Comparison of ENCODE assay signal across 6 cellular contexts in the genomic region with DNA sequence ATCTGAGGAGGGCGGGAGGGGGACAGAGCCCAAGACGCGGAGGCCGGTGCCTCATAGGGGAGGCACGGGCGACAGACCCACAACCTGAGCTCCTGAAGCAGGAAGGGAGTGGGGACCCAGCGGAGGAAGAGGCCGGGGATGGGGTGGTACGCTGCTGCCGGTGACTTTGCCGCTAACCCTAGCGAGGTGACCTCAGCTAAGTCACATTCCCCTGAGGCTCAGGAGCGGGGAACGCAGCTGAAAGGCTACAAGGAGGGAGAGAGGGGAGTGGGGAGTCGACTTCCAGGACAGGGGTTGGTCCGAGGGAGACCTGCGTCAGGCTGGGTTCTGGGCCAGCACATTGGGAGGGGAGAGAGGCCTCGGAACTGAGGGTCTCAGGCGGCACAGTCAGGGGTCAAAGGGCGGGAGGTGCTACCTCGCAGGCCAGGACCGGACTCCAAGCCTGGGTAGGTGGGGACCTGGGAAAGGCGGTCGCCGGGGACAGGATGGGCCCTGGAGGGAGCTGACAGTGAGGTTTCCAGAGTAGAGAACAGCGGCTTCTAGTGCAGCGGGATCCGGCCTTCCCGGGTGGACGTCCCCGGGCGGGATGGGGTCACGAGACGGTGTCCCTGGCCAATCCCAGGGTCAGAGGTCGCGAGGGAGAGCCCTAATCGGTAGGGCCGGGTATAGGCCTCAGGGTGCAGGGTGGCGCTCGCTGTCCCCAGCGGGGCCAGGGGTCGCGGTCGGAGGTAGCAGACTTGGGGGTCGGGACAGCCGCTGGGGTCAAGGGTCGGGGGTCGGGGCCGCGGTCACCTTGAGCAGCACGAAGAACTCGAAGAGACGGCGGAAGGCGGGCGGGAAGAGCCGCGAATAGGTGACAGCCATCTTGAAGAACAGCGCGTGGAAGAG. TPM values are rescaled to one million over a fixed set of nuclear protein-coding genes. Genes with fewer than 3 reads are reported as not detected.
DNase-seq lines count a peak whose midpoint lies in the region; ATAC-seq lines count a peak whose summit lies in the region.

No MANE protein-coding gene starts in this region.

- no peaks in the 10 kb centered on the region for H3K9me3 Mint-ChIP-seq in activated T-cell treated with anti-CD3 and anti-CD28 coated beads, Interleukin-2, amount 50 U/mL, for 72 hours
- H3K9me3 Mint-ChIP-seq in memory B cell, result no peaks in the 10 kb centered on the region

- ATAC-seq in GM21723 (IDR thresholded peaks at IDR 0.05; ENCODE audit: unreplicated experiment) (peak; percentile 5), memory B cell (ENCODE audit: low read depth) (no peak), HG03342 (IDR thresholded peaks at IDR 0.05; ENCODE audit: unreplicated experiment) (no peak)
- ATAC-seq in activated T-cell treated with anti-CD3 and anti-CD28 coated beads, Interleukin-2, amount 50 U/mL, for 72 hours (replicated peaks in 1 of 2), result no peak

- peak overlapping the region; percentile 93 to 95 for H3K4me3 Mint-ChIP-seq in activated T-cell treated with anti-CD3 and anti-CD28 coated beads, Interleukin-2, amount 50 U/mL, for 72 hours
- H3K4me3 Mint-ChIP-seq in memory B cell, result peak overlapping the region; percentile 96

- peak overlapping the region; percentile 91 for H3K27ac Mint-ChIP-seq in activated T-cell treated with anti-CD3 and anti-CD28 coated beads, Interleukin-2, amount 50 U/mL, for 72 hours
- H3K27ac Mint-ChIP-seq in memory B cell, result peak overlapping the region; percentile 100

- H3K36me3 Mint-ChIP-seq in activated T-cell treated with anti-CD3 and anti-CD28 coated beads, Interleukin-2, amount 50 U/mL, for 72 hours (ENCODE audit: insufficient read depth in 2 of 2), result peaks cover 0 to 10% of the 10 kb centered on the region in 2 donors
- H3K36me3 Mint-ChIP-seq in memory B cell, result peaks cover 3% of the 10 kb centered on the region

- DNase-seq in activated T-cell treated with anti-CD3 and anti-CD28 coated beads, Interleukin-2, amount 50 U/mL, for 72 hours, result no peak
- DNase-seq in memory B cell (ENCODE audit: low spot score in 2 of 2), result no peak
- DNase-seq in NCI-H2029 (lab: John Stamatoyannopoulos, UW), result no peak
- DNase-seq in NCI-H1048 (lab: John Stamatoyannopoulos, UW), result no peak

- no peaks in the 10 kb centered on the region for H3K27me3 Mint-ChIP-seq in activated T-cell treated with anti-CD3 and anti-CD28 coated beads, Interleukin-2, amount 50 U/mL, for 72 hours (ENCODE audit: low read depth)
- H3K27me3 Mint-ChIP-seq in memory B cell, result no peaks in the 10 kb centered on the region

- peaks cover 45% of the 10 kb centered on the region for H3K4me1 Mint-ChIP-seq in activated T-cell treated with anti-CD3 and anti-CD28 coated beads, Interleukin-2, amount 50 U/mL, for 72 hours (ENCODE audit: low read depth)
- H3K4me1 Mint-ChIP-seq in memory B cell, result peaks cover 32% of the 10 kb centered on the region

RNA-seq across cellular contexts. Expression of a gene that starts 0.7 kb away (rescaled TPM):
- total RNA-seq in activated T-cell treated with anti-CD3 and anti-CD28 coated beads, Interleukin-2, amount 50 U/mL, for 72 hours, result 100 to 1,000 TPM; 125 to 127 TPM

RNA-seq across cellular contexts. Expression of a gene that starts 1.1 kb away (rescaled TPM):
- not detected for total RNA-seq in activated T-cell treated with anti-CD3 and anti-CD28 coated beads, Interleukin-2, amount 50 U/mL, for 72 hours

RNA-seq across cellular contexts. Expression of a gene that starts 6.2 kb away (rescaled TPM):
- 100 to 1,000 TPM in 1 of 2 donors, 10 to 100 TPM in 1; 98.9 to 124 TPM for total RNA-seq in activated T-cell treated with anti-CD3 and anti-CD28 coated beads, Interleukin-2, amount 50 U/mL, for 72 hours

RNA-seq across cellular contexts. Expression of a gene that starts 19.7 kb away (rescaled TPM):
- total RNA-seq in activated T-cell treated with anti-CD3 and anti-CD28 coated beads, Interleukin-2, amount 50 U/mL, for 72 hours, result 10 to 100 TPM; 34.3 to 37.1 TPM

RNA-seq across cellular contexts. Expression of a gene that starts 20.0 kb away (rescaled TPM):
- under 1 TPM; 0.10 to 0.35 TPM for total RNA-seq in activated T-cell treated with anti-CD3 and anti-CD28 coated beads, Interleukin-2, amount 50 U/mL, for 72 hours
